In genomic region chr7:136245327-136246004, GRCh38 we compare ENCODE assay signal across 1 cellular context.
TF ChIP-seq lines count a peak whose summit lies in the region.

No MANE protein-coding gene starts in this region.

TF ChIP-seq in K562, 482 proteins besides CTCF, POLR2A, EP300 and RAD21 (continued from another document and continues in another):
- TF ChIP-seq ZNF395 (CRISPR knock-in tag; IDR thresholded peaks at IDR 0.05) = peak; percentile 70; the same call in 1 of the 2 replicates
- TF ChIP-seq HMG20A (CRISPR knock-in tag; conservative IDR thresholded peaks at IDR 0.05) = no peak
- TF ChIP-seq CAMTA2 (CRISPR knock-in tag; conservative IDR thresholded peaks at IDR 0.05) = no peak
- no peak for TF ChIP-seq JUN (IDR thresholded peaks at IDR 0.05; ENCODE audit: borderline replicate concordance, low read depth, low read length)
- no peak for TF ChIP-seq JUN (CRISPR knock-in tag; IDR thresholded peaks at IDR 0.05; ENCODE audit: borderline replicate concordance)
- no peak for TF ChIP-seq ZNF830 (CRISPR knock-in tag; IDR thresholded peaks at IDR 0.05)
- TF ChIP-seq ZNF639 (CRISPR knock-in tag; conservative IDR thresholded peaks at IDR 0.05 in 1 of 2, IDR thresholded peaks at IDR 0.05 in 1 of 2) = peak in 1 of 2 experiments; percentile 68; a peak in 2 of 4 replicates
- no peak for TF ChIP-seq ARHGAP35 (IDR thresholded peaks at IDR 0.05; ENCODE audit: partially characterized antibody)
- no peak for TF ChIP-seq SAFB2 (IDR thresholded peaks at IDR 0.05; ENCODE audit: borderline replicate concordance, low read depth, low read length, severe bottlenecking)
- no peak for TF ChIP-seq TAF9B (IDR thresholded peaks at IDR 0.05; ENCODE audit: partially characterized antibody)
- TF ChIP-seq MAFF (IDR thresholded peaks at IDR 0.05; ENCODE audit: low read length) = no peak
- TF ChIP-seq SLC30A9 (CRISPR knock-in tag; IDR thresholded peaks at IDR 0.05) = no peak
- no peak for TF ChIP-seq ZNF134 (CRISPR knock-in tag; conservative IDR thresholded peaks at IDR 0.05)
- no peak for TF ChIP-seq EZH2 (IDR thresholded peaks at IDR 0.05; ENCODE audit: borderline replicate concordance, low read depth, low read length)
- no peak for TF ChIP-seq ILK (tag; IDR thresholded peaks at IDR 0.05; ENCODE audit: borderline replicate concordance, low read depth)
- TF ChIP-seq ZNF778 (CRISPR knock-in tag; IDR thresholded peaks at IDR 0.05) = no peak
- TF ChIP-seq BRCA1 (IDR thresholded peaks at IDR 0.05) = no peak
- no peak for TF ChIP-seq BRCA1 (CRISPR knock-in tag; IDR thresholded peaks at IDR 0.05)
- no peak for TF ChIP-seq MXI1 (IDR thresholded peaks at IDR 0.05; ENCODE audit: low read depth, low read length)
- TF ChIP-seq NFIX (CRISPR knock-in tag; IDR thresholded peaks at IDR 0.05; ENCODE audit: low read depth) = no peak
- no peak for TF ChIP-seq MAFG (tag; conservative IDR thresholded peaks at IDR 0.05)
- no peak for TF ChIP-seq PRDM10 (IDR thresholded peaks at IDR 0.05; ENCODE audit: partially characterized antibody)
- no peak for TF ChIP-seq U2AF1 (optimal IDR thresholded peaks at IDR 0.05; ENCODE audit: low read depth, low read length)
- no peak for TF ChIP-seq ZNF398 (CRISPR knock-in tag; IDR thresholded peaks at IDR 0.05)
- TF ChIP-seq TCF3 (CRISPR knock-in tag; IDR thresholded peaks at IDR 0.05) = no peak
- no peak for TF ChIP-seq ZBTB7A (IDR thresholded peaks at IDR 0.05; ENCODE audit: borderline replicate concordance, control insufficient read depth, low read depth, low read length)
- TF ChIP-seq ZBTB5 (IDR thresholded peaks at IDR 0.05) = peak; percentile 28; the same call in 1 of the 2 replicates
- TF ChIP-seq ZBTB17 (CRISPR knock-in tag; IDR thresholded peaks at IDR 0.05) = no peak
- TF ChIP-seq ZBTB11 (CRISPR knock-in tag; IDR thresholded peaks at IDR 0.05) = no peak; a peak in 1 of 6 replicates
- no peak for TF ChIP-seq SRSF3 (IDR thresholded peaks at IDR 0.05; ENCODE audit: insufficient read depth, low read length)
- TF ChIP-seq CHD1 (IDR thresholded peaks at IDR 0.05; ENCODE audit: low read length) = no peak
- no peak for TF ChIP-seq PTTG1 (tag; IDR thresholded peaks at IDR 0.05; ENCODE audit: low read depth)
- no peak for TF ChIP-seq GTF2F1 (IDR thresholded peaks at IDR 0.05; ENCODE audit: low read depth, low read length)
- TF ChIP-seq ZC3H8 (IDR thresholded peaks at IDR 0.05) = no peak
- peak; percentile 88 for TF ChIP-seq TEAD4 (IDR thresholded peaks at IDR 0.05; ENCODE audit: low read length)
- TF ChIP-seq TEAD4 (CRISPR knock-in tag; IDR thresholded peaks at IDR 0.05; ENCODE audit: borderline replicate concordance) = no peak
- no peak for TF ChIP-seq ELF2 (CRISPR knock-in tag; IDR thresholded peaks at IDR 0.05)
- TF ChIP-seq ATF7 (IDR thresholded peaks at IDR 0.05) = peak; percentile 76
- peak; percentile 76; the same call in 1 of the 2 replicates for TF ChIP-seq CC2D1A (IDR thresholded peaks at IDR 0.05)
- peak; percentile 79; the same call in 1 of the 2 replicates for TF ChIP-seq PML (IDR thresholded peaks at IDR 0.05; ENCODE audit: low read length)
- TF ChIP-seq ZNF444 (CRISPR knock-in tag; IDR thresholded peaks at IDR 0.05) = no peak
- no peak for TF ChIP-seq FOXA1 (IDR thresholded peaks at IDR 0.05; ENCODE audit: borderline replicate concordance)
- TF ChIP-seq SPI1 (IDR thresholded peaks at IDR 0.05; ENCODE audit: borderline replicate concordance, low read depth, low read length) = no peak
- TF ChIP-seq SIRT6 (IDR thresholded peaks at IDR 0.05; ENCODE audit: low read depth, low read length) = no peak
- TF ChIP-seq STAT5B (CRISPR knock-in tag; IDR thresholded peaks at IDR 0.05) = no peak
- TF ChIP-seq RBM22 (IDR thresholded peaks at IDR 0.05; ENCODE audit: low read depth, low read length, poor library complexity, severe bottlenecking) = no peak
- no peak for TF ChIP-seq E2F8 (IDR thresholded peaks at IDR 0.05; ENCODE audit: low read depth, partially characterized antibody)
- no peak for TF ChIP-seq RBM15 (IDR thresholded peaks at IDR 0.05; ENCODE audit: insufficient read depth, low read length)
- no peak for TF ChIP-seq SETDB1 (IDR thresholded peaks at IDR 0.05; ENCODE audit: low read length)
- no peak for TF ChIP-seq ZFX (CRISPR knock-in tag; IDR thresholded peaks at IDR 0.05)
- TF ChIP-seq TCF7 (IDR thresholded peaks at IDR 0.05; ENCODE audit: borderline replicate concordance) = no peak
- no peak for TF ChIP-seq ZKSCAN8 (CRISPR knock-in tag; IDR thresholded peaks at IDR 0.05)
- TF ChIP-seq PATZ1 (CRISPR knock-in tag; IDR thresholded peaks at IDR 0.05; ENCODE audit: borderline replicate concordance) = no peak
